8 cellular contexts compared by ENCODE assay signal in the genomic region with DNA sequence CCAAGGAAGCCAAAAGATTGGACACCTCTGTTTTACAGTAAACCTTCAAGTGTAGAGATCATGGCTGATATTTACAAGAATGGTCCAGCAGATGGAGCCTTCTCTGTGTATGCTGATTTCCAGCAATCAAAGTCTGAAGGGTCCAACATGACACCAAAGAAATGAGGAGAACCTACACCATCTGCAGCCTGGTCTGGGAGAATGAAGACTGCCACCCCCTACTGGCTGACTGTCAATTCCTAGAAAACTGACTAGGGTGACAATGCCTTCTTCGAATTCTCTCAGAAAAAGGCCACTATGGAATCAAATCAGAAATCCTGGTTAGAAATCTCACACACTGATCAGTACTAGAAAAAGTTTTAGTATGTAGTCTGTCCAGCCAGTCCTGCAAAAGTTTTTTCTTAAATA.
DNase-seq lines count a peak whose midpoint lies in the region; ATAC-seq and TF ChIP-seq lines count a peak whose summit lies in the region.

No MANE protein-coding gene starts in this region.

- peaks cover 3% of the 10 kb centered on the region for H3K4me1 ChIP-seq in right cardiac atrium (ENCODE audit: control insufficient read depth, insufficient read depth, low read length)

- ATAC-seq in right cardiac atrium, result peak; percentile 51 to 71
- ATAC-seq in GM21723 (IDR thresholded peaks at IDR 0.05; ENCODE audit: unreplicated experiment), result no peak
- no peak for ATAC-seq in GM18870 (IDR thresholded peaks at IDR 0.05; ENCODE audit: unreplicated experiment)

- TF ChIP-seq POLR2A in NB4 (IDR thresholded peaks at IDR 0.05; ENCODE audit: extremely low read depth, insufficient read length), result no peak

- H3K9me3 ChIP-seq in right cardiac atrium (ENCODE audit: control insufficient read depth, low read length), result no peaks in the 10 kb centered on the region

- DNase-seq in 8988T (peak; percentile 53), GM04504 (ENCODE audit: low read depth) (peak; percentile 31), NB4 (ENCODE audit: low read depth) (peak; percentile 77), right cardiac atrium (no peak), superior temporal gyrus (ENCODE audit: extremely low spot score) (peak; percentile 74)

- WGBS in right cardiac atrium, result 81% methylated on average over 1 of the region's 1 CpG

- TF ChIP-seq CTCF in NB4 (IDR thresholded peaks at IDR 0.05; ENCODE audit: low read depth, low read length), result peak; percentile 63
- peak; percentile 41 for TF ChIP-seq CTCF in WI38 (IDR thresholded peaks at IDR 0.05; ENCODE audit: low read depth, low read length)

- H3K4me3 ChIP-seq in NB4 (ENCODE audit: low read depth, low read length) (no peak overlapping the region), WI38 (ENCODE audit: low read depth, low read length) (no peak overlapping the region), right cardiac atrium (ENCODE audit: low read length) (no peak overlapping the region)

- intact Hi-C loops in right cardiac atrium (cut with DNase I), result loop anchor here in 3 of 4 donors (2.0 to 10.0 kb wide), 4 partner anchors 90 to 207 kb away; no protein-coding TSS in a partner anchor

- H3K27me3 ChIP-seq in right cardiac atrium (ENCODE audit: control insufficient read depth, insufficient read depth), result no peaks in the 10 kb centered on the region

- H3K27ac ChIP-seq in right cardiac atrium (ENCODE audit: low read length), result no peak overlapping the region

Comparison
In these comparisons a context has a peak if more than half of its experiments do, and no peak if none do; other contexts are left out.
1. DNase-seq: peak in 8988T (single experiment), GM04504 (single experiment), NB4 (single experiment) and superior temporal gyrus (single experiment); none in right cardiac atrium (0 of 3).
2. ATAC-seq: peak in right cardiac atrium (2 of 2); none in GM21723 (single experiment) and GM18870 (single experiment).